ENCODE assay signal across 8 cellular contexts in the genomic region with DNA sequence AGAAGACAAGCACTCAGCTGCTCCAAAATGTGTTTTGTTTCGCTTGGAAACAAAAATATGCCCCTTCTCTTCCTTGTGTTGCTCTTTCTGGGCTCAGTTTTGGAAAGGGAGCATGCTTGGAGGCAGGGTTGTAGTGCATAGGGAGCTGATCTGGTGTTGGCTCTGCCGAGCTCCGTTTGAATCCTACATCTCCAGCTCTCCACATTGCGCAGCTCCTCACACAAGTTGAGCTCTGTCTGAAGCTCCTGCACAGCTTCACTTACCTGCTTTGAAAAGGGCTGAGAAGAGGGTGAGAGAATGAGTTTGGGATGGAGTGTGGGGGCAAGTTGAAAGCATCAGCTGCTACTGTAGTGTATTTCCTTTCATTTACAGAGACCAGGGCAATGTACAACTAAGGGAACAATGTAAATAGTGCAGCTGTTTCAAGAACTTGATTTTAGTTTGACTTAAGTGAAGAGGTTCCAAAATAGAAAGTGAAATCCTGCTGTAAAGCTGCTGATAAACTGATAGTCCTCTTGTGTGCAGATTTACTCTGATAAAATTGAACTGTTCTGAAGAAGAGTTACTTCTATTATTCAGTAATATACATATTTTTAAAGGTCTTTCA.
A peak's percentile ranks its signal among the peaks of the same experiment; 100 is the strongest.
DNase-seq lines count a peak whose midpoint lies in the region; ATAC-seq lines count a peak whose summit lies in the region.
"Had no signal": no experiment of that assay in that cellular context is flagged by ENCODE, and none has a peak within 500 bp of the region (broad histone marks: within the 10 kb centered on the region; RNA-seq: fewer than 3 reads in every experiment).

No MANE protein-coding gene starts in this region.

- in situ Hi-C loops in SK-MEL-5 (cut with HindIII; ENCODE audit: low pct_unique_long_range_greater_than_20kb, low sequenced_read_pairs) = no loop called here

- H3K9ac ChIP-seq in trophoblast cell (ENCODE audit: low read length) = no peak overlapping the region

- H3K4me3 ChIP-seq in trophoblast cell (ENCODE audit: low read depth, low read length) = no peak overlapping the region

- no peaks in the 10 kb centered on the region for H3K79me1 ChIP-seq in trophoblast cell (ENCODE audit: low read length)

- no peak overlapping the region for H3K27ac Mint-ChIP-seq in activated T-cell treated with anti-CD3 and anti-CD28 coated beads, Interleukin-2, amount 50 U/mL, for 24 hours

- H3K4me1 ChIP-seq in trophoblast cell (ENCODE audit: control insufficient read depth in 1 of 2, insufficient read depth in 2 of 2, low read length in 2 of 2) = no peaks in the 10 kb centered on the region

- H3K36me3 ChIP-seq in trophoblast cell (ENCODE audit: control insufficient read depth in 1 of 2, insufficient read depth in 2 of 2, low read length in 2 of 2) = no peaks in the 10 kb centered on the region

- H3K4me3 Mint-ChIP-seq in activated T-cell treated with anti-CD3 and anti-CD28 coated beads, Interleukin-2, amount 50 U/mL, for 24 hours = no peak overlapping the region

- H4K91ac ChIP-seq in trophoblast cell (ENCODE audit: low read depth, low read length) = peak overlapping the region; percentile 5

- peaks cover 52% of the 10 kb centered on the region for H3K36me3 Mint-ChIP-seq in activated T-cell treated with anti-CD3 and anti-CD28 coated beads, Interleukin-2, amount 50 U/mL, for 24 hours (ENCODE audit: low read depth)

- no peaks in the 10 kb centered on the region for H3K9me3 ChIP-seq in trophoblast cell (ENCODE audit: insufficient read depth, low read depth, low read length)

- H3K79me2 ChIP-seq in trophoblast cell (ENCODE audit: control insufficient read depth, insufficient read depth, low read length, poor library complexity) = no peaks in the 10 kb centered on the region

- DNase-seq in SK-MEL-5 (ENCODE audit: low read depth, low spot score) = peak; percentile 42
- DNase-seq in trophoblast cell = no peak
- no peak for DNase-seq in GOT3 (lab: John Stamatoyannopoulos, UW)
- no peak for DNase-seq in activated T-cell treated with anti-CD3 and anti-CD28 coated beads, Interleukin-2, amount 50 U/mL, for 24 hours
- DNase-seq in effector CD8-positive, alpha-beta T cell (lab: John Stamatoyannopoulos, UW) = no peak
- DNase-seq: EL had no signal

- no peaks in the 10 kb centered on the region for H3K27me3 Mint-ChIP-seq in activated T-cell treated with anti-CD3 and anti-CD28 coated beads, Interleukin-2, amount 50 U/mL, for 24 hours

- H3K9me3 Mint-ChIP-seq in activated T-cell treated with anti-CD3 and anti-CD28 coated beads, Interleukin-2, amount 50 U/mL, for 24 hours = no peaks in the 10 kb centered on the region

- no peak overlapping the region for H2AFZ ChIP-seq in trophoblast cell (ENCODE audit: insufficient read depth, low read length, poor library complexity)

- H3K27ac ChIP-seq in trophoblast cell (ENCODE audit: low read depth, low read length) = no peak overlapping the region

- no peak overlapping the region for H3K18ac ChIP-seq in trophoblast cell (ENCODE audit: low read length)

- ATAC-seq in GM19025 (IDR thresholded peaks at IDR 0.05; ENCODE audit: low read depth, unreplicated experiment) (peak; percentile 43), HG02678 (IDR thresholded peaks at IDR 0.05; ENCODE audit: unreplicated experiment) (peak; percentile 73)

- H3K14ac ChIP-seq in trophoblast cell (ENCODE audit: low read length) = no peak overlapping the region

- H2BK5ac ChIP-seq in trophoblast cell (ENCODE audit: low read depth, low read length, poor library complexity) = no peak overlapping the region

- peaks cover 33% of the 10 kb centered on the region for H3K4me1 Mint-ChIP-seq in activated T-cell treated with anti-CD3 and anti-CD28 coated beads, Interleukin-2, amount 50 U/mL, for 24 hours (ENCODE audit: low read depth)

- WGBS in trophoblast cell (ENCODE audit: extremely low coverage, insufficient coverage, insufficient read length) = no CpG with 5 or more reads among the region's 4 CpGs

- H4K12ac ChIP-seq in trophoblast cell (ENCODE audit: low read depth, low read length) = no peak overlapping the region

- no peak overlapping the region for H3K4me2 ChIP-seq in trophoblast cell (ENCODE audit: low read length)

- H2BK12ac ChIP-seq in trophoblast cell (ENCODE audit: low read length) = no peak overlapping the region

- no peak overlapping the region for H3K4ac ChIP-seq in trophoblast cell (ENCODE audit: low read depth, low read length)

- no peak overlapping the region for H4K8ac ChIP-seq in trophoblast cell (ENCODE audit: low read depth, low read length)

- H2BK120ac ChIP-seq in trophoblast cell (ENCODE audit: insufficient read depth, low read length, poor library complexity) = no peak overlapping the region

- no peak overlapping the region for H3K23ac ChIP-seq in trophoblast cell (ENCODE audit: low read length)

- no peaks in the 10 kb centered on the region for H3K27me3 ChIP-seq in trophoblast cell (ENCODE audit: insufficient read depth, low read length)

- H2AK5ac ChIP-seq in trophoblast cell (ENCODE audit: low read length) = no peak overlapping the region
